In the genomic region with DNA sequence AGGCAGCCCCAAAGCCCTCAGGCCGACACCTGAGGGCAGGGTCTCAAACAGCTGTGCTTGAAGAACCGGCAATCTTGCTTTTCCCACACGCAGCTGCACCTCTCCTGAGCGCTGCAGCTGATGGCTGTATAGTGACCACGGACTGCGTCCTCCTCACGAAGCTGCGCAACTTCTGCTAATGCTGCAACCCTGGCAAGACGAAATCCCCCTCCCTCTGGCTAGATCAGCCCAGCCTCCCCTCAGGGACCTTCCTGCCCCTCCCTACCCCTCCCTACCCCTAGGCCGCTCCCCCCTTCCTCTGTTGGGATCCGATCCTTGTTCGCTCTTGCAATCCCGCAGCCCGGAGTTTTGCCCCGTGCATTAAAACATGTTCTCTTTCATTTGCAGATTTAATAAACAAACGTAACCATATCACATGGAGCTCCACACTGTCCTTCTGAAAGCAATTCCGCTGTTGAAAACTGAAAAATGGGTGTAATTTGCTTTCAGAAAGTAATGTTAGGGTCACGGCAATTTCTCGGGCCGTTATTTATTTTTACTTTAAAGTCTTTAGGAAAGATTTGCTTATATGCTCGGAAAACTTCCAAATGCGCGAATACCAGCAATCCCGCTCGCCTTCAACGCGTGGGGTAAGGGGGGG, we compare ENCODE assay signal across 13 cellular contexts. TPM values are rescaled to one million over a fixed set of nuclear protein-coding genes. Genes with fewer than 3 reads are reported as not detected.
A peak's percentile ranks its signal among the peaks of the same experiment; 100 is the strongest.
DNase-seq lines count a peak whose midpoint lies in the region; ATAC-seq and TF ChIP-seq lines count a peak whose summit lies in the region.
"Had no signal": no experiment of that assay in that cellular context is flagged by ENCODE, and none has a peak within 500 bp of the region (broad histone marks: within the 10 kb centered on the region; RNA-seq: fewer than 3 reads in every experiment).

No MANE protein-coding gene starts in this region.

- H3K4me3 ChIP-seq in ACC112 (ENCODE audit: low read depth, low read length) (peak overlapping the region; percentile 63), Caco-2 (ENCODE audit: low read depth, low read length) (no peak overlapping the region), ascending aorta (peak overlapping the region; percentile 42 to 46), neural cell (ENCODE audit: low read length) (no peak overlapping the region), transverse colon (peak overlapping the region in 1 of 4 donors; percentile 42), Peyer's patch (peak overlapping the region in 2 of 4 donors; percentile 10 to 17)

- H3K27me3 Mint-ChIP-seq in Caco-2 (ENCODE audit: insufficient read depth, unreplicated experiment): no peaks in the 10 kb centered on the region

- H3K9me3 Mint-ChIP-seq in Caco-2 (ENCODE audit: unreplicated experiment): no peaks in the 10 kb centered on the region

- H3K9me2 ChIP-seq in neural cell (ENCODE audit: insufficient read depth, low read length): no peaks in the 10 kb centered on the region

- no peaks in the 10 kb centered on the region for H3F3A ChIP-seq in neural cell (ENCODE audit: insufficient read depth, low read length, poor library complexity, severe bottlenecking)

- no peak for ATAC-seq in GM18861 (IDR thresholded peaks at IDR 0.05; ENCODE audit: unreplicated experiment)

- no peak for TF ChIP-seq RAD21 in neural cell (conservative IDR thresholded peaks at IDR 0.05)

- H3K9me3 ChIP-seq in Caco-2: no peaks in the 10 kb centered on the region
- H3K9me3 ChIP-seq in ascending aorta: no peaks in the 10 kb centered on the region
- peaks cover 6% of the 10 kb centered on the region for H3K9me3 ChIP-seq in neural cell (ENCODE audit: low read length)
- no peaks in the 10 kb centered on the region for H3K9me3 ChIP-seq in transverse colon
- H3K9me3 ChIP-seq in Peyer's patch: no peaks in the 10 kb centered on the region

- no peak for TF ChIP-seq CTCF in Caco-2 (IDR thresholded peaks at IDR 0.05; ENCODE audit: insufficient read depth in 1 of 2, low read depth in 1 of 2, low read length in 1 of 2, severe bottlenecking in 1 of 2, unreplicated experiment in 1 of 2)
- no peak for TF ChIP-seq CTCF in ascending aorta (IDR thresholded peaks at IDR 0.05)
- no peak for TF ChIP-seq CTCF in neural cell (IDR thresholded peaks at IDR 0.05; ENCODE audit: poor library complexity, severe bottlenecking)
- no peak for TF ChIP-seq CTCF in transverse colon (IDR thresholded peaks at IDR 0.05)
- no peak for TF ChIP-seq CTCF in Peyer's patch (IDR thresholded peaks at IDR 0.05)

- peaks cover 12% of the 10 kb centered on the region for H3K36me3 Mint-ChIP-seq in Caco-2 (ENCODE audit: insufficient read depth, unreplicated experiment)

- no peak overlapping the region for H3K4me2 ChIP-seq in neural cell (ENCODE audit: low read length)

- CTCF ChIA-PET in Caco-2 (lab: Charles Lee): interaction anchor here (0.9 to 1.7 kb wide), 4 partner anchors 9 to 285 kb away, joined by 3 to 10 read pairs (median 6); no protein-coding TSS in a partner anchor

- H3K27ac Mint-ChIP-seq in Caco-2 (ENCODE audit: unreplicated experiment): no peak overlapping the region

- peaks cover 100% of the 10 kb centered on the region for H3K27me3 ChIP-seq in ACC112 (ENCODE audit: insufficient read depth, low read length)
- H3K27me3 ChIP-seq in Caco-2 (replicated peaks; ENCODE audit: control insufficient read depth, insufficient read depth, low read length): no peaks in the 10 kb centered on the region
- H3K27me3 ChIP-seq in ascending aorta: peaks cover 51% of the 10 kb centered on the region
- peaks cover 100% of the 10 kb centered on the region for H3K27me3 ChIP-seq in neural cell (ENCODE audit: insufficient read depth, low read depth, low read length)
- H3K27me3 ChIP-seq in transverse colon: peaks cover 100% of the 10 kb centered on the region
- H3K27me3 ChIP-seq in Peyer's patch: peaks cover 0 to 84% of the 10 kb centered on the region in 2 donors

- POLR2A ChIA-PET in Caco-2 (lab: Charles Lee): no interaction called here

- in situ Hi-C loops in transverse colon (cut with MboI; ENCODE audit: low pct_ligation_motif_present in 1 of 4, low pct_unique_long_range_greater_than_20kb in 1 of 4, low sequenced_read_pairs in 3 of 4): loop anchor here in 2 of 4 donors (25.0 kb wide), 2 partner anchors 280 to 505 kb away; partner anchors contain the start of gene SLC25A21 (in 1 of the 2)

- no peak overlapping the region for H2AFZ ChIP-seq in ACC112 (ENCODE audit: low read length, unreplicated experiment)
- H2AFZ ChIP-seq in neural cell (ENCODE audit: low read depth, low read length): no peak overlapping the region

- H3K4me1 ChIP-seq in ACC112 (ENCODE audit: control insufficient read depth, insufficient read depth, low read length, unreplicated experiment) (no peaks in the 10 kb centered on the region), Caco-2 (0 out of 2 replicates have a peak, but pooled peaks cover 5% of the 10 kb centered on the region), ascending aorta (peaks cover 0 to 11% of the 10 kb centered on the region in 2 donors), transverse colon (peaks cover 9 to 50% (median 34%) of the 10 kb centered on the region in 4 donors), Peyer's patch (peaks cover 0 to 33% (median 0%) of the 10 kb centered on the region in 4 donors)

- H3K9ac ChIP-seq in neural cell (ENCODE audit: low read length): no peak overlapping the region

- H3K4me3 Mint-ChIP-seq in Caco-2 (ENCODE audit: unreplicated experiment): peak overlapping the region; percentile 68

- H3K4me1 Mint-ChIP-seq in Caco-2 (ENCODE audit: low read depth, unreplicated experiment): no peaks in the 10 kb centered on the region

- DNase-seq in Caco-2 (no peak), ascending aorta (ENCODE audit: low spot score in 2 of 2) (no peak), SKM-1 (lab: John Stamatoyannopoulos, UW; ENCODE audit: unreplicated experiment) (no peak), transverse colon (no peak), Peyer's patch (no peak)
- DNase-seq: activated CD4-positive, alpha-beta T cell treated with anti-CD3 and anti-CD28 coated beads, Interleukin-2, amount 50 U/mL, for 48 hours; cerebellar nuclear complex; GDM1; NCI-H2081 treated with DMSO at 0.1 percent for 48 hours; Right ventricle myocardium superior had no signal

- TF ChIP-seq POLR2A in transverse colon (IDR thresholded peaks at IDR 0.05) (no peak), Peyer's patch (IDR thresholded peaks at IDR 0.05) (no peak)

- intact Hi-C loops in Caco-2 (cut with micrococcal nuclease; ENCODE audit: unreplicated experiment) (no loop called here), ascending aorta (cut with DNase I) (loop anchor here (10.0 kb wide), 1 partner anchor 938 kb away; the partner anchor contains the start of genes FOXA1 and TTC6), transverse colon (cut with DNase I; ENCODE audit: low total_unique reads) (no loop called here)

- BruUV-seq in Caco-2 (replicated peaks; lab: Mats Ljungman, UMichigan): no TSS peak

- no peaks in the 10 kb centered on the region for H3K36me3 ChIP-seq in ACC112 (ENCODE audit: insufficient read depth, low read length)
- no peaks in the 10 kb centered on the region for H3K36me3 ChIP-seq in Caco-2 (ENCODE audit: control insufficient read depth, insufficient read depth, low read length)
- H3K36me3 ChIP-seq in ascending aorta: no peaks in the 10 kb centered on the region
- no peaks in the 10 kb centered on the region for H3K36me3 ChIP-seq in neural cell (ENCODE audit: insufficient read depth, low read length)
- H3K36me3 ChIP-seq in transverse colon: no peaks in the 10 kb centered on the region
- H3K36me3 ChIP-seq in Peyer's patch: no peaks in the 10 kb centered on the region

- H3K79me2 ChIP-seq in ACC112 (ENCODE audit: control insufficient read depth, insufficient read depth, low read length, unreplicated experiment): no peaks in the 10 kb centered on the region
- no peaks in the 10 kb centered on the region for H3K79me2 ChIP-seq in neural cell (replicated peaks; ENCODE audit: insufficient read depth, low read length)

- no peak for TF ChIP-seq EP300 in neural cell (conservative IDR thresholded peaks at IDR 0.05; ENCODE audit: poor library complexity, severe bottlenecking)
- no peak for TF ChIP-seq EP300 in transverse colon (IDR thresholded peaks at IDR 0.05; ENCODE audit: low read depth)

- no peaks in the 10 kb centered on the region for H4K20me1 ChIP-seq in neural cell (ENCODE audit: insufficient read depth)

- no peak overlapping the region for H3K27ac ChIP-seq in ACC112 (ENCODE audit: low read depth, low read length)
- no peak overlapping the region for H3K27ac ChIP-seq in ascending aorta
- no peak overlapping the region for H3K27ac ChIP-seq in neural cell (ENCODE audit: low read length)
- no peak overlapping the region for H3K27ac ChIP-seq in transverse colon
- H3K27ac ChIP-seq in Peyer's patch: no peak overlapping the region

- WGBS in transverse colon (ENCODE audit: low coverage in 1 of 2), 2 donors: 1 to 13% methylated on average over 15 to 27 of the region's 27 CpGs

TF ChIP-seq in neural cell, 6 proteins besides CTCF, POLR2A, EP300 and RAD21 (continues in another document):
- no peak for TF ChIP-seq TAF1 (IDR thresholded peaks at IDR 0.05; ENCODE audit: low read depth)
- no peak for TF ChIP-seq MXI1 (conservative IDR thresholded peaks at IDR 0.05; ENCODE audit: poor library complexity, severe bottlenecking)
- peak; percentile 55 for TF ChIP-seq EZH2 (IDR thresholded peaks at IDR 0.05; ENCODE audit: borderline replicate concordance, insufficient read depth, low read length, poor library complexity, severe bottlenecking)
- peak; percentile 16 for TF ChIP-seq POLR2AphosphoS5 (IDR thresholded peaks at IDR 0.05)
- no peak for TF ChIP-seq SMC3 (conservative IDR thresholded peaks at IDR 0.05; ENCODE audit: poor library complexity)

RNA-seq across cellular contexts. Expression of gene PAX9, which starts 4.8 kb away (rescaled TPM):
- total RNA-seq in Caco-2 (2022) (6.9 and 7.2 TPM in 2 replicates), ascending aorta (not detected), transverse colon (under 1 TPM in 1 of 4 donors, not detected in 3; 0.79 TPM), Peyer's patch (not detected)
- polyA plus RNA-seq in neural cell: not detected in 2 replicates
- polyA minus RNA-seq in neural cell: not detected in 2 replicates
- total RNA-seq: Right ventricle myocardium superior had no signal

Comparison
In these comparisons a context has a peak if more than half of its experiments do, and no peak if none do; other contexts are left out.
1. H3K4me3 ChIP-seq: peak in ACC112 (single experiment) and ascending aorta (2 of 2); none in Caco-2 (single experiment) and neural cell (single experiment).